ENCODE assay signal across 7 cellular contexts in the genomic region with DNA sequence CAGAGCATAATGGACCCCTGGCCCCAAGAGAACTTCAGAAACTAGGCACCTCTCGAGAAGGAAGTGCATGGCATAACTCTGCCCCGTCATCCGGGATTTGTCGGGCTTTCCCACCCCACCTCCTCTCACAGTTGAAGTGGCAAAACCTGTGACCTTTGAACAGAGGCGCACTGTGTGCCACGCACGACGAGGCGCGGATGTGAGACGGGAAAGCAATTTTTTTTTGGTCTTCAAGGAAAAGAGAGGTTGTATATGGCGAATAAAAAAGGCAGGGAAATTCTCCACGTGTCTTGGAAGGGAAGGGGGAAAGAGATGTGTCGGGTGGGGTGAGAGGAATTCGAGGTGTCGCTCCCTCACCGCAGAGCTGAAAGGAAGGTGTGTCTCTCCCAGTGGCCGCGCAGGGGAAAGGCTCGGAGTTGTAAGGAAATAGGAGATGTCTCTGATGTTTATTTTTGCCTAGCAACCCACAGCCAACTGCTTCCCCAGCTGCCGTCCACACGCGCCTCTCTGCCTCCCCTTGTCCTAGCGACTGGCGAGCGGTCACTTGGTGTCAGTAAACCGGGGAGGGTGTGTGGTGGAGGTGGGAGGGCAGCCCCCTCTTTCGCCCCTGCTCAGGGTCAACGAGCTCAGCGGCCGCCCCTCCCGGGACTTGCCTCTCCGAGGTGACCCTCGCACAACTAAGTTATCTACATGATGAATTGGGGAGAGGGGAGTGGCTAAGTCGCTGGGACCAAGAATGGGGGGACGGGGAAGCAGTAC. TPM values are rescaled to one million over a fixed set of nuclear protein-coding genes. Genes with fewer than 3 reads are reported as not detected.
DNase-seq lines count a peak whose midpoint lies in the region; ATAC-seq and TF ChIP-seq lines count a peak whose summit lies in the region.

No MANE protein-coding gene starts in this region.

- H3K4me3 Mint-ChIP-seq in effector memory CD8-positive, alpha-beta T cell: peak overlapping the region; percentile 96 to 99

- H3K27me3 Mint-ChIP-seq in effector memory CD8-positive, alpha-beta T cell: no peaks in the 10 kb centered on the region

- peak overlapping the region; percentile 97 for H3K27ac Mint-ChIP-seq in effector memory CD8-positive, alpha-beta T cell

- WGBS in lower leg skin, 2 donors: 8 to 9% methylated on average over 36 of the region's 36 CpGs

- DNase-seq in NCI-H524 treated with DMSO at 0.1 percent for 48 hours (lab: John Stamatoyannopoulos, UW) (peak; percentile 66), lower leg skin (ENCODE audit: low spot score in 2 of 2) (peak; percentile 72 to 94)
- peak; percentile 37 to 42 for DNase-seq in activated CD4-positive, alpha-beta T cell treated with anti-CD3 and anti-CD28 coated beads, Interleukin-2, amount 50 U/mL, for 48 hours
- peak; percentile 42 to 56 (median 45) for DNase-seq in effector memory CD8-positive, alpha-beta T cell
- DNase-seq in stimulated activated CD4-positive, alpha-beta T cell treated with anti-CD3 and anti-CD28 coated beads, TNF-alpha, amount 100 ng/mL, for 24 hours (ENCODE audit: low read depth in 3 of 3): peak in 2 of 3 experiments; percentile 22 to 32

- peaks cover 27 to 37% of the 10 kb centered on the region in 2 donors for H3K4me1 Mint-ChIP-seq in effector memory CD8-positive, alpha-beta T cell (ENCODE audit: low read depth in 2 of 2)

- H3K36me3 Mint-ChIP-seq in effector memory CD8-positive, alpha-beta T cell (ENCODE audit: insufficient read depth): peaks cover 42% of the 10 kb centered on the region

- peak overlapping the region; percentile 84 for H3K4me3 ChIP-seq in lower leg skin (ENCODE audit: low read depth, poor library complexity, severe bottlenecking)

- H3K9me3 Mint-ChIP-seq in effector memory CD8-positive, alpha-beta T cell: no peaks in the 10 kb centered on the region

- intact Hi-C loops in lower leg skin (cut with DNase I; ENCODE audit: low total_unique reads): no loop called here

- no peak for TF ChIP-seq CTCF in lower leg skin (IDR thresholded peaks at IDR 0.05)

- peak; percentile 25 for ATAC-seq in GM18502 (IDR thresholded peaks at IDR 0.05; ENCODE audit: poor library complexity, unreplicated experiment)
- peak; percentile 37 for ATAC-seq in HG03354 (IDR thresholded peaks at IDR 0.05; ENCODE audit: poor library complexity, severe bottlenecking, unreplicated experiment)
- peak; percentile 34 for ATAC-seq in effector memory CD8-positive, alpha-beta T cell (replicated peaks)

- no peak for TF ChIP-seq POLR2A in lower leg skin (IDR thresholded peaks at IDR 0.05)

RNA-seq across cellular contexts. Expression of a gene that starts 0.8 kb away (rescaled TPM):
- total RNA-seq in lower leg skin: 10 to 100 TPM in 3 of 4 donors, 1 to 10 TPM in 1; 8.0 to 16.0 (median 13.2) TPM

Comparison
In these comparisons a context has a peak if more than half of its experiments do, and no peak if none do; other contexts are left out.
1. Peak in every context shown above with its lines: DNase-seq, ATAC-seq and H3K4me3 ChIP-seq.
2. DNase-seq: peak in every context shown above with its lines; median percentile 83 in lower leg skin; 66 in NCI-H524 treated with DMSO at 0.1 percent for 48 hours; 45 in effector memory CD8-positive, alpha-beta T cell; 40 in activated CD4-positive, alpha-beta T cell treated with anti-CD3 and anti-CD28 coated beads, Interleukin-2, amount 50 U/mL, for 48 hours; 27 in stimulated activated CD4-positive, alpha-beta T cell treated with anti-CD3 and anti-CD28 coated beads, TNF-alpha, amount 100 ng/mL, for 24 hours.